Comparison of ENCODE assay signal across 7 cellular contexts in genomic region chr10:116849271-116850057, GRCh38. TPM values are rescaled to one million over a fixed set of nuclear protein-coding genes. Genes with fewer than 3 reads are reported as not detected.
DNase-seq lines count a peak whose midpoint lies in the region; ATAC-seq, FAIRE-seq and TF ChIP-seq lines count a peak whose summit lies in the region.

A gene with protein sequence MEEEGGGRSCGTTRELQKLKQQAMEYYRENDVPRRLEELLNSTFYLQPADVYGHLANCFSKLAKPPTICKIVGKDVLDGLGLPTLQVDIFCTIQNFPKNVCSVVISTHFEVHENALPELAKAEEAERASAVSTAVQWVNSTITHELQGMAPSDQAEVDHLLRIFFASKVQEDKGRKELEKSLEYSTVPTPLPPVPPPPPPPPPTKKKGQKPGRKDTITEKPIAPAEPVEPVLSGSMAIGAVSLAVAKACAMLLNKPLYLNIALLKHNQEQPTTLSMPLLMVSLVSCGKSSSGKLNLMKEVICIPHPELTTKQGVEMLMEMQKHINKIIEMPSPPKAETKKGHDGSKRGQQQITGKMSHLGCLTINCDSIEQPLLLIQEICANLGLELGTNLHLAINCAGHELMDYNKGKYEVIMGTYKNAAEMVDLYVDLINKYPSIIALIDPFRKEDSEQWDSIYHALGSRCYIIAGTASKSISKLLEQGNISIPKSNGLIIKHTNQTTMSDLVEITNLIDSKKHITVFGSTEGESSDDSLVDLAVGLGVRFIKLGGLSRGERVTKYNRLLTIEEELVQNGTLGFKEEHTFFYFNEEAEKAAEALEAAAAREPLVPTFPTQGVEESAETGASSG (plus strand): TSS chr10:116849499. CDS start chr10:116849567, 68 bp downstream.

- peak within 1 kb of the TSS; percentile 78 for H3K4me3 Mint-ChIP-seq in T-helper 17 cell
- H3K4me3 Mint-ChIP-seq in effector memory CD8-positive, alpha-beta T cell = peak within 1 kb of the TSS; percentile 28 to 39

- TF ChIP-seq CTCF in lung (IDR thresholded peaks at IDR 0.05; ENCODE audit: control extremely low read depth, extremely low read depth) (no peak), stomach (IDR thresholded peaks at IDR 0.05) (no peak)

- H3K36me3 ChIP-seq in lung (ENCODE audit: control insufficient read depth in 2 of 2, insufficient read depth in 2 of 2, low read length in 2 of 2) = no peaks in the 10 kb centered on the region
- H3K36me3 ChIP-seq in stomach = no peaks in the 10 kb centered on the region

- peak; percentile 81 for FAIRE-seq in GM12891 (lab: Jason Lieb, UNC)

- TF ChIP-seq POLR2A in GM12891 (IDR thresholded peaks at IDR 0.05; ENCODE audit: low read depth, low read length) (no peak), stomach (IDR thresholded peaks at IDR 0.05) (no peak)

- WGBS in lung, 2 donors = 2 to 4% methylated on average over 45 to 54 of the region's 54 CpGs
- 2 to 4% (median 2%) methylated on average over 23 to 54 of the region's 54 CpGs for whole genome bisulfite sequencing in stomach, 5 donors

- ATAC-seq in T-helper 17 cell (peak; percentile 43), lung (ENCODE audit: insufficient read depth, low FRiP score) (peak; percentile 88)
- ATAC-seq in effector memory CD8-positive, alpha-beta T cell (replicated peaks) = peak; percentile 24

- H3K4me1 ChIP-seq in lung (ENCODE audit: control insufficient read depth in 2 of 2, insufficient read depth in 2 of 2, low read length in 2 of 2) = peaks cover 0 to 4% of the 10 kb centered on the region in 2 donors
- peaks cover 6 to 25% (median 20%) of the 10 kb centered on the region in 4 donors for H3K4me1 ChIP-seq in stomach

- intact Hi-C loops in stomach (cut with DNase I; ENCODE audit: low total_unique reads) = no loop called here

- peak within 1 kb of the TSS; percentile 79 for H3K27ac Mint-ChIP-seq in T-helper 17 cell
- peak within 1 kb of the TSS in 1 of 2 donors; percentile 16 for H3K27ac Mint-ChIP-seq in effector memory CD8-positive, alpha-beta T cell

- H3K27ac ChIP-seq in lung (ENCODE audit: low read depth in 1 of 2, low read length in 1 of 2) = peak within 1 kb of the TSS in 1 of 2 donors; percentile 62
- peak within 1 kb of the TSS; percentile 25 to 76 (median 62) for H3K27ac ChIP-seq in stomach

- H3K27me3 ChIP-seq in lung (ENCODE audit: control insufficient read depth, insufficient read depth) (no peaks in the 10 kb centered on the region), stomach (peaks cover 0 to 28% (median 0%) of the 10 kb centered on the region in 3 donors)

- H3K27me3 Mint-ChIP-seq in T-helper 17 cell = peaks cover 58% of the 10 kb centered on the region
- peaks cover 51 to 68% of the 10 kb centered on the region in 2 donors for H3K27me3 Mint-ChIP-seq in effector memory CD8-positive, alpha-beta T cell

- H3K36me3 Mint-ChIP-seq in T-helper 17 cell (ENCODE audit: low read depth) = peaks cover 12% of the 10 kb centered on the region
- no peaks in the 10 kb centered on the region for H3K36me3 Mint-ChIP-seq in effector memory CD8-positive, alpha-beta T cell (ENCODE audit: insufficient read depth)

- H3K4me3 ChIP-seq in lung = peak within 1 kb of the TSS; percentile 39
- H3K4me3 ChIP-seq in stomach = peak within 1 kb of the TSS; percentile 65 to 75 (median 68)

- DNase-seq in GM12891 (ENCODE audit: insufficient read length, low spot score) (peak; percentile 64), GOT3 (lab: John Stamatoyannopoulos, UW) (peak; percentile 34), NCI-H1048 (lab: John Stamatoyannopoulos, UW) (peak; percentile 65), T-helper 17 cell (peak in 1 of 3 donors; percentile 15), lung (ENCODE audit: low spot score) (peak; percentile 84), stomach (peak; percentile 85)
- no peak for DNase-seq in effector memory CD8-positive, alpha-beta T cell

- H3K4me1 Mint-ChIP-seq in T-helper 17 cell = peaks cover 9% of the 10 kb centered on the region
- H3K4me1 Mint-ChIP-seq in effector memory CD8-positive, alpha-beta T cell (ENCODE audit: low read depth in 2 of 2) = no peaks in the 10 kb centered on the region

- no peak for TF ChIP-seq EP300 in stomach (IDR thresholded peaks at IDR 0.05)

- no peaks in the 10 kb centered on the region for H3K9me3 Mint-ChIP-seq in effector memory CD8-positive, alpha-beta T cell

- H3K9me3 ChIP-seq in T-helper 17 cell (ENCODE audit: control insufficient read depth, low read length, poor library complexity, severe bottlenecking) (no peaks in the 10 kb centered on the region), lung (ENCODE audit: control insufficient read depth in 2 of 2, insufficient read depth in 1 of 2, low read length in 1 of 2) (no peaks in the 10 kb centered on the region), stomach (no peaks in the 10 kb centered on the region)

TF ChIP-seq in GM12891, 5 proteins besides CTCF, POLR2A, EP300 and RAD21:
- TF ChIP-seq TAF1 (IDR thresholded peaks at IDR 0.05; ENCODE audit: low read depth, low read length) (no peak), SPI1 (IDR thresholded peaks at IDR 0.05; ENCODE audit: low read depth, low read length) (no peak), POU2F2 (IDR thresholded peaks at IDR 0.05; ENCODE audit: low read depth, low read length) (no peak), PAX5 (IDR thresholded peaks at IDR 0.05; ENCODE audit: insufficient read depth, low read length, severe bottlenecking) (no peak), POLR2AphosphoS5 (IDR thresholded peaks at IDR 0.05; ENCODE audit: low read depth, low read length) (no peak)

RNA-seq across cellular contexts. Expression of the gene that starts here (rescaled TPM):
- polyA plus RNA-seq in GM12891 (2012; ENCODE audit: low read depth, missing spikeins) = not detected
- total RNA-seq in T-helper 17 cell (not detected), lung (1 to 10 TPM; 3.1 to 4.3 TPM), stomach (1 to 10 TPM in 1 of 5 donors, under 1 TPM in 1, not detected in 3; 0.55 to 2.2 TPM)
- polyA plus RNA-seq in lung (under 1 TPM; 0.69 to 0.96 TPM), stomach (under 1 TPM in 2 of 3 donors, not detected in 1; 0.05 to 0.06 TPM)

Comparison
In these comparisons a context has a peak if more than half of its experiments do, and no peak if none do; other contexts are left out.
1. Peak in ATAC-seq in T-helper 17 cell; RNA of the gene not detected or under 1 TPM.
2. DNase-seq: peak in GM12891 (single experiment), GOT3 (single experiment), NCI-H1048 (single experiment), lung (single experiment) and stomach (single experiment); none in effector memory CD8-positive, alpha-beta T cell (0 of 3).
3. ATAC-seq: peak in every context shown above with its lines; median percentile 88 in lung; 43 in T-helper 17 cell; 24 in effector memory CD8-positive, alpha-beta T cell.